9 cellular contexts compared by ENCODE assay signal in the genomic region with DNA sequence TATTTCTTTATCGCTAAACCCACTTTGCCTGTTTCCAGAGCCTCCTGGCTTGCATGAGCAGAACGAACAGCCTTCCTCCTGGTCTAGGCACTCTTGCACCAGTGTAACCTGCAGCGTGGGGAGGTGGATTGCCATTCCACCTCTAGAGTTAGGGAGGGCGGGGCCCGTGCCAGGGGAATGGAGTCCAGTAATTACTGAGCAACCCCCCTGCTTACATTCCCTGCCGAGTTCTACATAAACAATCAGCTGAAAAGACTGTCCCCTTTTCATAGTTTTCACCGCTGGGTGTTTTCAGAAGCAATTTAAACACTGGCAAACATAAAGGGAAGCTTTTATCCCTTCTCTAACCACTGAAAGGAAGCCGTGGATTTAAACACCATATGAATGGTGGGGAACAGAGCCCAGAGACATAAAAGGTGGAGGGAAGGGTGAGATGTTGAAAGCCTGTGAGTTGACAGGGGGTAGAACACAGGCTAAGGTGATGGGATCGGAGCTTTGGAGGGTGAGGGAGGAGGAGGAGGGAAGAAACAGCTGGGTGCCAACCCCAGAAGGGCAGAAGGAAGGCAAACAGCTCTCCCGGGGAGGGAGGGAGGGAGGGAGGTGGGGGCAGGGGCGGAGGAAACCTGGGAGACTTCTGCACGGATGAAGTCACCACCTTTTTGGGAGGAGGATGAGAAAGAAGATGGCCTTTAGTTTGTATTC.
A peak's percentile ranks its signal among the peaks of the same experiment; 100 is the strongest.
DNase-seq lines count a peak whose midpoint lies in the region; ATAC-seq, FAIRE-seq and TF ChIP-seq lines count a peak whose summit lies in the region.
"Had no signal": no experiment of that assay in that cellular context is flagged by ENCODE, and none has a peak within 500 bp of the region (broad histone marks: within the 10 kb centered on the region; RNA-seq: fewer than 3 reads in every experiment).

No MANE protein-coding gene starts in this region.

- H3K4me1 Mint-ChIP-seq in progenitor cell of endocrine pancreas (ENCODE audit: low read depth), result peaks cover 23% of the 10 kb centered on the region

- POLR2A ChIA-PET in GM10248 (lab: Yijun Ruan, JAX), result no interaction called here

- no peaks in the 10 kb centered on the region for H3K36me3 Mint-ChIP-seq in progenitor cell of endocrine pancreas (ENCODE audit: insufficient read depth)

- H3K27me3 Mint-ChIP-seq in progenitor cell of endocrine pancreas, result peaks cover 4% of the 10 kb centered on the region

- H3K27ac Mint-ChIP-seq in progenitor cell of endocrine pancreas, result peak overlapping the region; percentile 50

- H3K4me3 ChIP-seq in epithelial cell of esophagus (ENCODE audit: low read length), result no peak overlapping the region

- CTCF ChIA-PET in GM10248 (lab: Yijun Ruan, JAX), result interaction anchor here (1.5 to 5.6 kb wide), 2 partner anchors 11 to 46 kb away, joined by 6 to 53 read pairs; no protein-coding TSS in a partner anchor

- DNase-seq in H54 (ENCODE audit: insufficient read length, low spot score) (peak; percentile 50), NCI-H69 (lab: John Stamatoyannopoulos, UW) (peak; percentile 99), epithelial cell of esophagus (ENCODE audit: low read depth) (peak; percentile 49), progenitor cell of endocrine pancreas (ENCODE audit: low spot score, unreplicated experiment) (no peak), GM10248 (ENCODE audit: extremely low spot score) (no peak)

- TF ChIP-seq CTCF in epithelial cell of esophagus (IDR thresholded peaks at IDR 0.05; ENCODE audit: insufficient read depth, low read depth, low read length, missing control alignments), result no peak
- TF ChIP-seq CTCF in progenitor cell of endocrine pancreas (IDR thresholded peaks at IDR 0.05; ENCODE audit: unreplicated experiment), result no peak
- TF ChIP-seq CTCF in GM10248 (IDR thresholded peaks at IDR 0.05; ENCODE audit: control extremely low read depth, extremely low read depth, low read depth, missing control alignments), result no peak

- FAIRE-seq in H54 (lab: Jason Lieb, UNC), result no peak
- FAIRE-seq: islet of Langerhans had no signal

- no peak for TF ChIP-seq POLR2A in H54 (IDR thresholded peaks at IDR 0.05; ENCODE audit: low read depth, low read length)

- no peak for ATAC-seq in HG03196 (IDR thresholded peaks at IDR 0.05; ENCODE audit: unreplicated experiment)
- no peak for ATAC-seq in HG03342 (IDR thresholded peaks at IDR 0.05; ENCODE audit: unreplicated experiment)
- no peak for ATAC-seq in GM21367 (IDR thresholded peaks at IDR 0.05; ENCODE audit: unreplicated experiment)

- no peak overlapping the region for H3K4me3 Mint-ChIP-seq in progenitor cell of endocrine pancreas (ENCODE audit: low read depth)

- H3K9me3 Mint-ChIP-seq in progenitor cell of endocrine pancreas (ENCODE audit: low read depth), result no peaks in the 10 kb centered on the region

Comparison
In these comparisons a context has a peak if more than half of its experiments do, and no peak if none do; other contexts are left out.
1. DNase-seq: peak in H54 (single experiment), NCI-H69 (single experiment) and epithelial cell of esophagus (single experiment); none in progenitor cell of endocrine pancreas (single experiment) and GM10248 (single experiment).